Comparison of ENCODE assay signal across 8 cellular contexts in genomic region chr3:177448987-177449975, GRCh38.
DNase-seq lines count a peak whose midpoint lies in the region; ATAC-seq, FAIRE-seq and TF ChIP-seq lines count a peak whose summit lies in the region.

No MANE protein-coding gene starts in this region.

- in situ Hi-C loops in KBM-7 (cut with MboI; ENCODE audit: low pct_unique_long_range_greater_than_20kb, low sequenced_read_pairs) = no loop called here
- in situ Hi-C loops in astrocyte of the cerebellum (cut with HindIII; ENCODE audit: low sequenced_read_pairs) = no loop called here

- CTCF ChIA-PET in Caco-2 (lab: Charles Lee) = no interaction called here

- POLR2A ChIA-PET in Caco-2 (lab: Charles Lee) = no interaction called here

- peaks cover 10% of the 10 kb centered on the region for H3K4me1 ChIP-seq in Caco-2

- BruUV-seq in Caco-2 (replicated peaks; lab: Mats Ljungman, UMichigan) = no TSS peak

- ATAC-seq in GM21723 (IDR thresholded peaks at IDR 0.05; ENCODE audit: unreplicated experiment) (peak; percentile 95), natural killer cell (peak; percentile 64 to 90 (median 82))

- H3K27ac Mint-ChIP-seq in natural killer cell = peak overlapping the region; percentile 56 to 67
- H3K27ac Mint-ChIP-seq in Caco-2 (ENCODE audit: unreplicated experiment) = no peak overlapping the region
- no peak overlapping the region for H3K27ac Mint-ChIP-seq in activated T-helper 1 cell treated with anti-CD3 and anti-CD28 coated beads, Interleukin-12 subunit alpha, Interleukin-12 subunit beta, Interleukin-2, Interleukin-4 antibody, amounts not matched to agents 30 ng/mL and 10 ng/mL and 1 ng/mL, durations not matched to agents 14 hours and 24 hours and 36 hours

- DNase-seq in GM12891 (ENCODE audit: insufficient read length, low spot score) (no peak), KBM-7 (peak; percentile 38), astrocyte of the cerebellum (ENCODE audit: low read depth) (peak; percentile 72), natural killer cell (no peak), Caco-2 (no peak), HUDEP-2 (lab: John Stamatoyannopoulos, UW; ENCODE audit: unreplicated experiment in 76 of 76) (no peak)
- no peak for DNase-seq in activated T-helper 1 cell treated with anti-CD3 and anti-CD28 coated beads, Interleukin-12 subunit alpha, Interleukin-12 subunit beta, Interleukin-2, Interleukin-4 antibody, amounts not matched to agents 30 ng/mL and 10 ng/mL and 1 ng/mL, durations not matched to agents 14 hours and 24 hours and 36 hours (ENCODE audit: low spot score)

- no peaks in the 10 kb centered on the region for H3K27me3 ChIP-seq in Caco-2 (replicated peaks; ENCODE audit: control insufficient read depth, insufficient read depth, low read length)

- TF ChIP-seq POLR2A in GM12891 (IDR thresholded peaks at IDR 0.05; ENCODE audit: low read depth, low read length) = no peak

- no peaks in the 10 kb centered on the region for H3K36me3 ChIP-seq in Caco-2 (ENCODE audit: control insufficient read depth, insufficient read depth, low read length)

- TF ChIP-seq CTCF in astrocyte of the cerebellum (IDR thresholded peaks at IDR 0.05; ENCODE audit: low read depth, low read length, missing control alignments) = no peak
- TF ChIP-seq CTCF in natural killer cell (IDR thresholded peaks at IDR 0.05) = no peak
- no peak for TF ChIP-seq CTCF in Caco-2 (IDR thresholded peaks at IDR 0.05; ENCODE audit: insufficient read depth in 1 of 2, low read depth in 1 of 2, low read length in 1 of 2, severe bottlenecking in 1 of 2, unreplicated experiment in 1 of 2)

- no peaks in the 10 kb centered on the region for H3K9me3 Mint-ChIP-seq in natural killer cell
- no peaks in the 10 kb centered on the region for H3K9me3 Mint-ChIP-seq in Caco-2 (ENCODE audit: unreplicated experiment)
- no peaks in the 10 kb centered on the region for H3K9me3 Mint-ChIP-seq in activated T-helper 1 cell treated with anti-CD3 and anti-CD28 coated beads, Interleukin-12 subunit alpha, Interleukin-12 subunit beta, Interleukin-2, Interleukin-4 antibody, amounts not matched to agents 30 ng/mL and 10 ng/mL and 1 ng/mL, durations not matched to agents 14 hours and 24 hours and 36 hours

- H3K27me3 Mint-ChIP-seq in natural killer cell (ENCODE audit: low read depth in 2 of 2) (no peaks in the 10 kb centered on the region), Caco-2 (ENCODE audit: insufficient read depth, unreplicated experiment) (no peaks in the 10 kb centered on the region)
- H3K27me3 Mint-ChIP-seq in activated T-helper 1 cell treated with anti-CD3 and anti-CD28 coated beads, Interleukin-12 subunit alpha, Interleukin-12 subunit beta, Interleukin-2, Interleukin-4 antibody, amounts not matched to agents 30 ng/mL and 10 ng/mL and 1 ng/mL, durations not matched to agents 14 hours and 24 hours and 36 hours (ENCODE audit: insufficient read depth) = no peaks in the 10 kb centered on the region

- H3K4me3 ChIP-seq in astrocyte of the cerebellum (ENCODE audit: low read depth, low read length) (no peak overlapping the region), Caco-2 (ENCODE audit: low read depth, low read length) (no peak overlapping the region)

- peak; percentile 52 for FAIRE-seq in GM12891 (lab: Jason Lieb, UNC)

- intact Hi-C loops in natural killer cell (cut with micrococcal nuclease) (no loop called here), Caco-2 (cut with micrococcal nuclease; ENCODE audit: unreplicated experiment) (no loop called here)
- intact Hi-C loops in activated T-helper 1 cell treated with anti-CD3 and anti-CD28 coated beads, Interleukin-12 subunit alpha, Interleukin-12 subunit beta, Interleukin-2, Interleukin-4 antibody, amounts not matched to agents 30 ng/mL and 10 ng/mL and 1 ng/mL, durations not matched to agents 14 hours and 24 hours and 36 hours (cut with micrococcal nuclease) = no loop called here

- H3K4me3 Mint-ChIP-seq in natural killer cell (peak overlapping the region; percentile 22), Caco-2 (ENCODE audit: unreplicated experiment) (no peak overlapping the region)
- no peak overlapping the region for H3K4me3 Mint-ChIP-seq in activated T-helper 1 cell treated with anti-CD3 and anti-CD28 coated beads, Interleukin-12 subunit alpha, Interleukin-12 subunit beta, Interleukin-2, Interleukin-4 antibody, amounts not matched to agents 30 ng/mL and 10 ng/mL and 1 ng/mL, durations not matched to agents 14 hours and 24 hours and 36 hours

- no peaks in the 10 kb centered on the region for H3K36me3 Mint-ChIP-seq in natural killer cell
- no peaks in the 10 kb centered on the region for H3K36me3 Mint-ChIP-seq in Caco-2 (ENCODE audit: insufficient read depth, unreplicated experiment)
- no peaks in the 10 kb centered on the region for H3K36me3 Mint-ChIP-seq in activated T-helper 1 cell treated with anti-CD3 and anti-CD28 coated beads, Interleukin-12 subunit alpha, Interleukin-12 subunit beta, Interleukin-2, Interleukin-4 antibody, amounts not matched to agents 30 ng/mL and 10 ng/mL and 1 ng/mL, durations not matched to agents 14 hours and 24 hours and 36 hours (ENCODE audit: low read depth)

- no peaks in the 10 kb centered on the region for H3K9me3 ChIP-seq in Caco-2

- H3K4me1 Mint-ChIP-seq in natural killer cell (peaks cover 13 to 14% of the 10 kb centered on the region in 2 donors), Caco-2 (ENCODE audit: low read depth, unreplicated experiment) (no peaks in the 10 kb centered on the region)
- peaks cover 9% of the 10 kb centered on the region for H3K4me1 Mint-ChIP-seq in activated T-helper 1 cell treated with anti-CD3 and anti-CD28 coated beads, Interleukin-12 subunit alpha, Interleukin-12 subunit beta, Interleukin-2, Interleukin-4 antibody, amounts not matched to agents 30 ng/mL and 10 ng/mL and 1 ng/mL, durations not matched to agents 14 hours and 24 hours and 36 hours (ENCODE audit: low read depth)

TF ChIP-seq in GM12891, 5 proteins besides CTCF, POLR2A, EP300 and RAD21:
- TF ChIP-seq POU2F2 (IDR thresholded peaks at IDR 0.05; ENCODE audit: low read depth, low read length) (0 out of 2 replicates have a peak, but pooled peaks have one; percentile 41), SPI1 (IDR thresholded peaks at IDR 0.05; ENCODE audit: low read depth, low read length) (no peak)

Comparison
In these comparisons a context has a peak if more than half of its experiments do, and no peak if none do; other contexts are left out.
1. DNase-seq: peak in KBM-7 (single experiment) and astrocyte of the cerebellum (single experiment); none in GM12891 (single experiment), natural killer cell (single experiment), Caco-2 (0 of 2), HUDEP-2 (0 of 76) and activated T-helper 1 cell treated with anti-CD3 and anti-CD28 coated beads, Interleukin-12 subunit alpha, Interleukin-12 subunit beta, Interleukin-2, Interleukin-4 antibody, amounts not matched to agents 30 ng/mL and 10 ng/mL and 1 ng/mL, durations not matched to agents 14 hours and 24 hours and 36 hours (single experiment).
2. H3K27ac Mint-ChIP-seq: peak in natural killer cell (2 of 2); none in Caco-2 (single experiment) and activated T-helper 1 cell treated with anti-CD3 and anti-CD28 coated beads, Interleukin-12 subunit alpha, Interleukin-12 subunit beta, Interleukin-2, Interleukin-4 antibody, amounts not matched to agents 30 ng/mL and 10 ng/mL and 1 ng/mL, durations not matched to agents 14 hours and 24 hours and 36 hours (single experiment).